8 cellular contexts compared by ENCODE assay signal in genomic region chr22:20885557-20886323, GRCh38. TPM values are rescaled to one million over a fixed set of nuclear protein-coding genes. Genes with fewer than 3 reads are reported as not detected.
DNase-seq lines count a peak whose midpoint lies in the region; ATAC-seq and TF ChIP-seq lines count a peak whose summit lies in the region.

No MANE protein-coding gene starts in this region.

- peaks cover 5% of the 10 kb centered on the region for H3K27me3 Mint-ChIP-seq in glutamatergic neuron (ENCODE audit: unreplicated experiment)

- H3K4me3 ChIP-seq in transverse colon, result no peak overlapping the region

- intact Hi-C loops in transverse colon (cut with DNase I; ENCODE audit: low total_unique reads), result no loop called here

- ATAC-seq in activated naive CD4-positive, alpha-beta T cell treated with anti-CD3 and anti-CD28 coated beads, Interleukin-2, amount 50 U/mL, for 72 hours, result peak; percentile 87 to 90

- no peaks in the 10 kb centered on the region for H3K9me3 ChIP-seq in transverse colon

- peaks cover 18% of the 10 kb centered on the region for H3K4me1 Mint-ChIP-seq in glutamatergic neuron (ENCODE audit: low read depth, unreplicated experiment)

- H3K9me3 Mint-ChIP-seq in activated naive CD4-positive, alpha-beta T cell treated with anti-CD3 and anti-CD28 coated beads, Interleukin-2, amount 50 U/mL, for 72 hours, result no peaks in the 10 kb centered on the region
- H3K9me3 Mint-ChIP-seq in glutamatergic neuron (ENCODE audit: unreplicated experiment), result peaks cover 12% of the 10 kb centered on the region

- peak; percentile 49 for TF ChIP-seq POLR2A in transverse colon (IDR thresholded peaks at IDR 0.05)

- peaks cover 0 to 27% (median 13%) of the 10 kb centered on the region in 4 donors for H3K4me1 ChIP-seq in transverse colon

- H3K27ac ChIP-seq in transverse colon, result peak overlapping the region; percentile 72 to 85 (median 78)

- DNase-seq in DMS 273 treated with DMSO at 0.1 percent for 48 hours (lab: John Stamatoyannopoulos, UW) (peak; percentile 20), HuH-7.5 (ENCODE audit: low spot score) (peak; percentile 77), glutamatergic neuron (peak; percentile 90), nucleus accumbens (lab: John Stamatoyannopoulos, UW) (peak in 49 of 56 donors; percentile 3 to 82 (median 46)), transverse colon (peak; percentile 90), cortex of kidney (lab: John Stamatoyannopoulos, UW) (no peak)
- peak in 1 of 2 donors; percentile 47 for DNase-seq in activated naive CD4-positive, alpha-beta T cell treated with anti-CD3 and anti-CD28 coated beads, Interleukin-2, amount 50 U/mL, for 72 hours (ENCODE audit: low spot score in 2 of 2)

- TF ChIP-seq EP300 in transverse colon (IDR thresholded peaks at IDR 0.05; ENCODE audit: low read depth), result no peak

- peaks cover 0 to 5% of the 10 kb centered on the region in 2 donors for H3K36me3 Mint-ChIP-seq in activated naive CD4-positive, alpha-beta T cell treated with anti-CD3 and anti-CD28 coated beads, Interleukin-2, amount 50 U/mL, for 72 hours
- no peaks in the 10 kb centered on the region for H3K36me3 Mint-ChIP-seq in glutamatergic neuron (ENCODE audit: unreplicated experiment)

- H3K36me3 ChIP-seq in transverse colon, result peaks cover 0 to 32% (median 15%) of the 10 kb centered on the region in 4 donors

- H3K27me3 ChIP-seq in transverse colon, result no peaks in the 10 kb centered on the region

- in situ Hi-C loops in transverse colon (cut with MboI; ENCODE audit: low pct_ligation_motif_present in 1 of 4, low pct_unique_long_range_greater_than_20kb in 1 of 4, low sequenced_read_pairs in 3 of 4), result loop anchor here in 1 of 4 donors (25.0 kb wide), 1 partner anchor 202 kb away; no protein-coding TSS in a partner anchor

- WGBS in transverse colon (ENCODE audit: low coverage in 1 of 2), 2 donors, result 24 to 71% methylated on average over 2 to 10 of the region's 10 CpGs

- TF ChIP-seq CTCF in glutamatergic neuron (IDR thresholded peaks at IDR 0.05; ENCODE audit: partially characterized antibody, unreplicated experiment) (peak; percentile 79), transverse colon (IDR thresholded peaks at IDR 0.05) (peak; percentile 82 to 99 (median 83))

- peak overlapping the region; percentile 30 to 40 for H3K27ac Mint-ChIP-seq in activated naive CD4-positive, alpha-beta T cell treated with anti-CD3 and anti-CD28 coated beads, Interleukin-2, amount 50 U/mL, for 72 hours
- peak overlapping the region; percentile 24 for H3K27ac Mint-ChIP-seq in glutamatergic neuron (ENCODE audit: unreplicated experiment)

- no peak overlapping the region for H3K4me3 Mint-ChIP-seq in glutamatergic neuron (ENCODE audit: unreplicated experiment)

TF ChIP-seq in PFSK-1, 5 proteins besides CTCF, POLR2A, EP300 and RAD21:
- TF ChIP-seq POLR2AphosphoS5 (IDR thresholded peaks at IDR 0.05; ENCODE audit: low read depth, low read length) (0 out of 2 replicates have a peak, but pooled peaks have one; percentile 24), TAF1 (IDR thresholded peaks at IDR 0.05; ENCODE audit: borderline replicate concordance, insufficient read depth, low read length) (no peak), REST (IDR thresholded peaks at IDR 0.05; ENCODE audit: insufficient read depth in 1 of 2, low read depth in 2 of 2, low read length in 2 of 2) (no peak), FOXP2 (optimal IDR thresholded peaks at IDR 0.05; ENCODE audit: borderline replicate concordance, extremely low read depth, extremely low read length, insufficient read depth) (peak; percentile 91), SIN3A (IDR thresholded peaks at IDR 0.05; ENCODE audit: borderline replicate concordance, insufficient read depth, low read length) (no peak; the same call in 1 of the 2 replicates)

RNA-seq across cellular contexts. Expression of gene SNAP29, which starts 26.9 kb away (rescaled TPM):
- polyA plus RNA-seq in PFSK-1 (2012; ENCODE audit: insufficient read length, low read depth), result 42.8 TPM
- total RNA-seq in activated naive CD4-positive, alpha-beta T cell treated with anti-CD3 and anti-CD28 coated beads, Interleukin-2, amount 50 U/mL, for 72 hours, result 10 to 100 TPM; 25.2 to 25.6 TPM
- total RNA-seq in glutamatergic neuron (ENCODE audit: unreplicated experiment), result 22.9 TPM
- 10 to 100 TPM in 3 of 4 donors, 1 to 10 TPM in 1; 8.0 to 25.5 (median 20.3) TPM for total RNA-seq in transverse colon

RNA-seq across cellular contexts. Expression of gene PI4KA, which starts 27.1 kb away (rescaled TPM):
- 87.8 TPM for polyA plus RNA-seq in PFSK-1 (2012; ENCODE audit: insufficient read length, low read depth)
- total RNA-seq in activated naive CD4-positive, alpha-beta T cell treated with anti-CD3 and anti-CD28 coated beads, Interleukin-2, amount 50 U/mL, for 72 hours, result 10 to 100 TPM; 68.3 to 97.6 TPM
- total RNA-seq in glutamatergic neuron (ENCODE audit: unreplicated experiment), result 165 TPM
- total RNA-seq in transverse colon, result 100 to 1,000 TPM in 2 of 4 donors, 10 to 100 TPM in 2; 90.8 to 126 (median 109) TPM

RNA-seq across cellular contexts. Expression of gene CRKL, which starts 31.5 kb away (rescaled TPM):
- 23.4 TPM for polyA plus RNA-seq in PFSK-1 (2012; ENCODE audit: insufficient read length, low read depth)
- total RNA-seq in activated naive CD4-positive, alpha-beta T cell treated with anti-CD3 and anti-CD28 coated beads, Interleukin-2, amount 50 U/mL, for 72 hours, result 10 to 100 TPM; 70.0 to 84.9 TPM
- total RNA-seq in glutamatergic neuron (ENCODE audit: unreplicated experiment), result 59.6 TPM
- total RNA-seq in transverse colon, result 10 to 100 TPM; 37.0 to 56.7 (median 48.6) TPM
